In the genomic region with DNA sequence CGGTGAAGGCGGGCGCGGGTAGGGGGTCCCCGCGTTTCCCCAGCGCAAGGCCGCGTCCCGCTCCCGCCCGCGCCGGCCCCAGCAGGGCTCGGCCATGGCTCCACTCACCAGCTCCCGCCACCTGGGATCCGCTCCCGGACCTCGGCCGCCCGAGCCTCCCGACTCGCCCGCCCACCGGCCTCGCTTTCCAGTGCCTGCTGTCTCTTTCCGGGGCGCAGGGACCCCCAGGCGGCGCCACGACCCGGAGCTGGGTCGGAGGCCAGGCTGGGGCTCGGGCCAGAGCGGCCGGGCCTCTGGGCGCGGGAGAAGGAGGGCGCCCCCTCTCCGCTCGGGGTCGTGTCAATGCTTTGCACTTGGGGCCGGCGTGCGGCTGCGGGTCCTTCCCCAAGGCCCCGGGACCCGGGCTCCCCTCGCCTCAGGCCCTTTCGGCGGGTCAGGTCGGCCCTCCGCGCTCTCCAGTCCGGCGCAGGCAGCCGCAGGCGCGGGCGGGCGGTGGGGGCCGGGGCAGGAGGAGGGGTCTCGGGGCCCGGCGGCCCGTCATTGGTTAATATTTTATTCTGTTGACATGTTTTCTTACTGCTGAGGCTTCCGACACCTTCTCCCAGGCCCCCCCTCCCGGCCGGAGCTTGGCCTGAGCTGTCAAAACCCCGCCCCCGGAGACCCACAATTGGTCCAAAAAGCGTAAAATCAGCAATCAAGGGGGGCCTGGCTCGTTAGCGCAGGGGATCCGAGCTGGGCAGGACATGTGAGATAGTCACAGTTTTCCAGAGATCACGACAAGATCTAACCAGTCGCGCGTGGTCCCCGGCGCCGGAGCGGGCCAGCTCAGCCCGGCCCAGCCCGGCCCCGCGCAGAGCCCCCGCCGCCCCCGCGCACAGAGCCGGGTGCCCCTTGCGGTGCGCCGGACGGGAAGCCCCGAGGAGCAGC, we compare ENCODE assay signal across 8 cellular contexts. TPM values are rescaled to one million over a fixed set of nuclear protein-coding genes. Genes with fewer than 3 reads are reported as not detected.
DNase-seq lines count a peak whose midpoint lies in the region; ATAC-seq and TF ChIP-seq lines count a peak whose summit lies in the region.

TBX2 (plus strand) TSS at position 713 of the 927 bp plus-strand sequence. CDS start 334 bp downstream, outside the sequence.

- H3K4me3 ChIP-seq in CD4-positive, alpha-beta memory T cell (ENCODE audit: low read length in 2 of 2) = no peak within 1 kb of the TSS
- peak within 1 kb of the TSS; percentile 39 for H3K4me3 ChIP-seq in retinal pigment epithelial cell (ENCODE audit: low read length)

- H3K36me3 ChIP-seq in CD4-positive, alpha-beta memory T cell (ENCODE audit: insufficient read depth, low read length) = no peaks in the 10 kb centered on the region

- in situ Hi-C loops in KBM-7 (cut with MboI; ENCODE audit: low pct_unique_long_range_greater_than_20kb, low sequenced_read_pairs) = loop anchor here (25.0 kb wide), 4 partner anchors 163 to 687 kb away; no protein-coding TSS in a partner anchor

- DNase-seq in CD4-positive, alpha-beta memory T cell = no peak
- peak; percentile 94 for DNase-seq in KBM-7
- no peak for DNase-seq in activated naive CD8-positive, alpha-beta T cell treated with anti-CD3 and anti-CD28 coated beads, Interleukin-2, amount 50 U/mL, for 24 hours
- peak; percentile 98 for DNase-seq in hepatic stellate cell (ENCODE audit: low spot score)
- no peak for DNase-seq in retinal pigment epithelial cell (ENCODE audit: low read depth)
- DNase-seq in GDM1 (lab: John Stamatoyannopoulos, UW) = no peak

- no peak within 1 kb of the TSS for H3K27ac ChIP-seq in CD4-positive, alpha-beta memory T cell (ENCODE audit: low read depth, low read length)

- intact Hi-C loops in CD4-positive, alpha-beta memory T cell (cut with micrococcal nuclease) = no loop called here

- no peaks in the 10 kb centered on the region for H3K9me3 ChIP-seq in CD4-positive, alpha-beta memory T cell (ENCODE audit: control insufficient read depth in 1 of 2, low read length in 2 of 2)

- peaks cover 25 to 53% (median 41%) of the 10 kb centered on the region in 4 donors for H3K4me1 Mint-ChIP-seq in CD4-positive, alpha-beta memory T cell
- H3K4me1 Mint-ChIP-seq in activated naive CD8-positive, alpha-beta T cell treated with anti-CD3 and anti-CD28 coated beads, Interleukin-2, amount 50 U/mL, for 24 hours = peaks cover 43% of the 10 kb centered on the region

- H3K36me3 Mint-ChIP-seq in CD4-positive, alpha-beta memory T cell = no peaks in the 10 kb centered on the region
- peaks cover 2% of the 10 kb centered on the region for H3K36me3 Mint-ChIP-seq in activated naive CD8-positive, alpha-beta T cell treated with anti-CD3 and anti-CD28 coated beads, Interleukin-2, amount 50 U/mL, for 24 hours (ENCODE audit: low read depth)

- POLR2A ChIA-PET in CD4-positive, alpha-beta memory T cell (lab: Charles Lee; ENCODE audit: partially characterized antibody) = no interaction called here

- no peak for TF ChIP-seq CTCF in retinal pigment epithelial cell (conservative IDR thresholded peaks at IDR 0.05; ENCODE audit: low read depth, low read length)

- ATAC-seq in activated naive CD8-positive, alpha-beta T cell treated with anti-CD3 and anti-CD28 coated beads, Interleukin-2, amount 50 U/mL, for 24 hours = no peak
- ATAC-seq in HG03520 (IDR thresholded peaks at IDR 0.05; ENCODE audit: unreplicated experiment) (no peak), HG03432 (IDR thresholded peaks at IDR 0.05; ENCODE audit: unreplicated experiment) (no peak)

- peak within 1 kb of the TSS; percentile 31 to 87 (median 70) for H3K4me3 Mint-ChIP-seq in CD4-positive, alpha-beta memory T cell
- H3K4me3 Mint-ChIP-seq in activated naive CD8-positive, alpha-beta T cell treated with anti-CD3 and anti-CD28 coated beads, Interleukin-2, amount 50 U/mL, for 24 hours = peak within 1 kb of the TSS; percentile 73

- H3K9me3 Mint-ChIP-seq in CD4-positive, alpha-beta memory T cell = peaks cover 0 to 10% (median 0%) of the 10 kb centered on the region in 8 donors
- no peaks in the 10 kb centered on the region for H3K9me3 Mint-ChIP-seq in activated naive CD8-positive, alpha-beta T cell treated with anti-CD3 and anti-CD28 coated beads, Interleukin-2, amount 50 U/mL, for 24 hours

- H3K27me3 Mint-ChIP-seq in CD4-positive, alpha-beta memory T cell = peaks cover 45 to 55% of the 10 kb centered on the region in 2 donors
- peaks cover 65% of the 10 kb centered on the region for H3K27me3 Mint-ChIP-seq in activated naive CD8-positive, alpha-beta T cell treated with anti-CD3 and anti-CD28 coated beads, Interleukin-2, amount 50 U/mL, for 24 hours

- peaks cover 52% of the 10 kb centered on the region for H3K4me1 ChIP-seq in CD4-positive, alpha-beta memory T cell (ENCODE audit: insufficient read depth, low read length)

- CTCF ChIA-PET in CD4-positive, alpha-beta memory T cell (lab: Charles Lee; ENCODE audit: partially characterized antibody) = no interaction called here

- H3K27ac Mint-ChIP-seq in CD4-positive, alpha-beta memory T cell = peak within 1 kb of the TSS in 2 of 7 donors; percentile 39 to 41
- peak within 1 kb of the TSS; percentile 35 for H3K27ac Mint-ChIP-seq in activated naive CD8-positive, alpha-beta T cell treated with anti-CD3 and anti-CD28 coated beads, Interleukin-2, amount 50 U/mL, for 24 hours

- peaks cover 38% of the 10 kb centered on the region for H3K27me3 ChIP-seq in CD4-positive, alpha-beta memory T cell (ENCODE audit: insufficient read depth, low read length)

RNA-seq across cellular contexts. Expression of gene TBX2, which starts in this region (rescaled TPM):
- not detected for total RNA-seq in CD4-positive, alpha-beta memory T cell
- polyA plus RNA-seq in CD4-positive, alpha-beta memory T cell = not detected

Comparison
In these comparisons a context has a peak if more than half of its experiments do, and no peak if none do; other contexts are left out.
1. DNase-seq: peak in KBM-7 (single experiment) and hepatic stellate cell (single experiment); none in CD4-positive, alpha-beta memory T cell (0 of 5), activated naive CD8-positive, alpha-beta T cell treated with anti-CD3 and anti-CD28 coated beads, Interleukin-2, amount 50 U/mL, for 24 hours (single experiment), retinal pigment epithelial cell (single experiment) and GDM1 (single experiment).